In genomic region chr20:2470432-2471193, GRCh38 we compare ENCODE assay signal across 8 cellular contexts. TPM values are rescaled to one million over a fixed set of nuclear protein-coding genes. Genes with fewer than 3 reads are reported as not detected.
A peak's percentile ranks its signal among the peaks of the same experiment; 100 is the strongest.
DNase-seq lines count a peak whose midpoint lies in the region; ATAC-seq and TF ChIP-seq lines count a peak whose summit lies in the region.

TSS of gene SNRPB (minus strand) at chr20:2470789. CDS start at chr20:2470690, 99 bp downstream.

- peak within 1 kb of the TSS; percentile 80 to 86 for H3K4me3 ChIP-seq in left lung

- no peak for TF ChIP-seq CTCF in left lung (IDR thresholded peaks at IDR 0.05)

- peak; percentile 28 to 99 (median 95) for DNase-seq in C1 segment of cervical spinal cord (lab: John Stamatoyannopoulos, UW)
- DNase-seq in NCI-H748 treated with DMSO at 0.1 percent for 48 hours (lab: John Stamatoyannopoulos, UW), result peak; percentile 99
- peak; percentile 92 to 96 for DNase-seq in activated CD4-positive, alpha-beta T cell treated with anti-CD3 and anti-CD28 coated beads, Interleukin-2, amount 50 U/mL, for 24 hours (ENCODE audit: low read depth in 1 of 2, low spot score in 1 of 2)
- DNase-seq in dermis blood vessel endothelial cell, result peak; percentile 99
- peak; percentile 97 to 98 for DNase-seq in left lung
- peak; percentile 92 to 94 for DNase-seq in stimulated activated CD4-positive, alpha-beta T cell treated with anti-CD3 and anti-CD28 coated beads, Interleukin-2, amount 100 ng/mL, for 48 hours

- H3K27ac ChIP-seq in left lung, result peak within 1 kb of the TSS; percentile 93 to 95

- H3K27me3 ChIP-seq in left lung, result no peaks in the 10 kb centered on the region

- peaks cover 0 to 23% of the 10 kb centered on the region in 2 donors for H3K36me3 ChIP-seq in left lung

- H3K4me1 ChIP-seq in left lung, result peaks cover 10 to 33% of the 10 kb centered on the region in 2 donors

- H3K9me3 ChIP-seq in left lung, result no peaks in the 10 kb centered on the region

- intact Hi-C loops in left lung (cut with DNase I), result no loop called here

- ATAC-seq in GM19372 (IDR thresholded peaks at IDR 0.05; ENCODE audit: low read depth, unreplicated experiment) (peak; percentile 91), HG03558 (IDR thresholded peaks at IDR 0.05; ENCODE audit: extremely low read depth, unreplicated experiment) (peak; percentile 79), left lung (peak; percentile 99)

RNA-seq across cellular contexts. Expression of gene SNRPB, which starts in this region (rescaled TPM):
- total RNA-seq in dermis blood vessel endothelial cell, result 260 and 270 TPM in 2 replicates
- 100 to 1,000 TPM in 1 of 2 donors, 10 to 100 TPM in 1; 86.0 to 132 TPM for total RNA-seq in left lung

Comparison
In these comparisons a context has a peak if more than half of its experiments do, and no peak if none do; other contexts are left out.
1. Peak in every context shown above with its lines: DNase-seq, ATAC-seq, H3K4me3 ChIP-seq and H3K27ac ChIP-seq.